Comparison of ENCODE assay signal across 22 cellular contexts in genomic region chr6:116355796-116356195, GRCh38.
"Had no signal": no experiment of that assay in that cellular context is flagged by ENCODE, and none has a peak within 500 bp of the region (broad histone marks: within the 10 kb centered on the region; RNA-seq: fewer than 3 reads in every experiment).

No MANE protein-coding gene starts in this region.

- DNase-seq: effector CD8-positive, alpha-beta T cell; endodermal cell; foreskin melanocyte; glutamatergic neuron; heart right ventricle; hippocampal formation; left cardiac atrium; left lung; mesenchymal stem cell; mucosa of descending colon; naive B cell; pancreas; right lobe of liver; stimulated activated CD4-positive, alpha-beta T cell treated with anti-CD3 and anti-CD28 coated beads, Interleukin-12 subunit alpha, Interleukin-12 subunit beta, amount 100 ng/mL, for 4 hours; stimulated activated CD4-positive, alpha-beta T cell treated with anti-CD3 and anti-CD28 coated beads, Interleukin-1b, Interleukin-23, amount 100 ng/mL, for 48 hours; stimulated activated CD4-positive, alpha-beta T cell treated with anti-CD3 and anti-CD28 coated beads, Interleukin-4, amount 100 ng/mL, for 1 hour; stimulated activated CD8-positive, alpha-beta memory T cell treated with anti-CD3 and anti-CD28 coated beads, Interleukin-4, amount 100 ng/mL, for 48 hours; stimulated activated naive CD4-positive, alpha-beta T cell; stimulated activated naive CD8-positive, alpha-beta T cell treated with anti-CD3 and anti-CD28 coated beads, Interleukin-15, amount 100 ng/mL, for 72 hours; thyroid gland had no signal

- FAIRE-seq: colon, endothelial cell of umbilical vein, pancreas had no signal
